8 cellular contexts compared by ENCODE assay signal in genomic region chr10:92891885-92892705, GRCh38. TPM values are rescaled to one million over a fixed set of nuclear protein-coding genes. Genes with fewer than 3 reads are reported as not detected.
A peak's percentile ranks its signal among the peaks of the same experiment; 100 is the strongest.
DNase-seq lines count a peak whose midpoint lies in the region; ATAC-seq and TF ChIP-seq lines count a peak whose summit lies in the region.

No MANE protein-coding gene starts in this region.

- CTCF ChIA-PET in activated CD4-positive, alpha-beta T cell treated with anti-CD3 and anti-CD28 coated beads, Interleukin-2, amount 10 ng/mL, durations not matched to agents 7 days and 5 days (lab: Charles Lee) = interaction anchor here (0.6 kb wide), 1 partner anchor 139 kb away, joined by 4 read pairs; no protein-coding TSS in a partner anchor

- ATAC-seq in GM21529 (IDR thresholded peaks at IDR 0.05; ENCODE audit: unreplicated experiment) = no peak

- no peaks in the 10 kb centered on the region for H3K9me3 Mint-ChIP-seq in chondrocyte (ENCODE audit: low read depth)
- no peaks in the 10 kb centered on the region for H3K9me3 Mint-ChIP-seq in activated CD4-positive, alpha-beta T cell treated with anti-CD3 and anti-CD28 coated beads, Interleukin-2, amount 10 ng/mL, durations not matched to agents 7 days and 5 days

- no peaks in the 10 kb centered on the region for H3K27me3 Mint-ChIP-seq in chondrocyte (ENCODE audit: low read depth)
- no peaks in the 10 kb centered on the region for H3K27me3 Mint-ChIP-seq in activated CD4-positive, alpha-beta T cell treated with anti-CD3 and anti-CD28 coated beads, Interleukin-2, amount 10 ng/mL, durations not matched to agents 7 days and 5 days

- no peak overlapping the region for H3K4me3 Mint-ChIP-seq in chondrocyte (ENCODE audit: unreplicated experiment)
- H3K4me3 Mint-ChIP-seq in activated CD4-positive, alpha-beta T cell treated with anti-CD3 and anti-CD28 coated beads, Interleukin-2, amount 10 ng/mL, durations not matched to agents 7 days and 5 days = no peak overlapping the region

- no peak for TF ChIP-seq CTCF in chondrocyte (IDR thresholded peaks at IDR 0.05)

- in situ Hi-C loops in Caki2 (cut with HindIII; ENCODE audit: low pct_unique_long_range_greater_than_20kb, low sequenced_read_pairs) = no loop called here

- POLR2A ChIA-PET in activated CD4-positive, alpha-beta T cell treated with anti-CD3 and anti-CD28 coated beads, Interleukin-2, amount 10 ng/mL, durations not matched to agents 7 days and 5 days (lab: Charles Lee) = no interaction called here

- peak overlapping the region; percentile 34 for H3K27ac Mint-ChIP-seq in chondrocyte (ENCODE audit: unreplicated experiment)
- no peak overlapping the region for H3K27ac Mint-ChIP-seq in activated CD4-positive, alpha-beta T cell treated with anti-CD3 and anti-CD28 coated beads, Interleukin-2, amount 10 ng/mL, durations not matched to agents 7 days and 5 days

- H3K4me1 Mint-ChIP-seq in chondrocyte (ENCODE audit: low read depth) = peaks cover 10% of the 10 kb centered on the region
- H3K4me1 Mint-ChIP-seq in activated CD4-positive, alpha-beta T cell treated with anti-CD3 and anti-CD28 coated beads, Interleukin-2, amount 10 ng/mL, durations not matched to agents 7 days and 5 days = no peaks in the 10 kb centered on the region

- peak; percentile 86 for DNase-seq in Caki2 (ENCODE audit: low read depth)
- DNase-seq in NCI-H146 treated with DMSO at 0.1 percent for 48 hours (lab: John Stamatoyannopoulos, UW; ENCODE audit: unreplicated experiment) = peak; percentile 60
- DNase-seq in chondrocyte (ENCODE audit: low spot score) = no peak
- peak; percentile 88 for DNase-seq in mucosa of gallbladder (ENCODE audit: low spot score)
- no peak for DNase-seq in NOMO-1 treated with DMSO at 0.1 percent for 48 hours (lab: John Stamatoyannopoulos, UW; ENCODE audit: unreplicated experiment)
- no peak for DNase-seq in activated CD4-positive, alpha-beta T cell treated with anti-CD3 and anti-CD28 coated beads, Interleukin-2, amount 10 ng/mL, durations not matched to agents 7 days and 5 days
- DNase-seq in activated T-cell treated with anti-CD3 and anti-CD28 coated beads for 4 hours = no peak

- H3K36me3 Mint-ChIP-seq in chondrocyte (ENCODE audit: low read depth) = no peaks in the 10 kb centered on the region
- H3K36me3 Mint-ChIP-seq in activated CD4-positive, alpha-beta T cell treated with anti-CD3 and anti-CD28 coated beads, Interleukin-2, amount 10 ng/mL, durations not matched to agents 7 days and 5 days (ENCODE audit: low read depth) = peaks cover 3% of the 10 kb centered on the region

RNA-seq across cellular contexts. Expression of gene EXOC6, which starts 43.8 kb away (rescaled TPM):
- total RNA-seq in Caki2 (2014; rRNA removed; shearing (Covaris generic); ENCODE audit: low replicate concordance) = 5.3 and 9.0 TPM in 2 replicates
- total RNA-seq in chondrocyte = 7.0 to 7.2 TPM (median 7.0 TPM) in 3 replicates
- 26.0 TPM for total RNA-seq in mucosa of gallbladder
- 10 to 100 TPM; 11.8 to 13.6 TPM for total RNA-seq in activated CD4-positive, alpha-beta T cell treated with anti-CD3 and anti-CD28 coated beads, Interleukin-2, amount 10 ng/mL, durations not matched to agents 7 days and 5 days

Comparison
In these comparisons a context has a peak if more than half of its experiments do, and no peak if none do; other contexts are left out.
1. DNase-seq: peak in Caki2 (single experiment), NCI-H146 treated with DMSO at 0.1 percent for 48 hours (single experiment) and mucosa of gallbladder (single experiment); none in chondrocyte (single experiment), NOMO-1 treated with DMSO at 0.1 percent for 48 hours (single experiment), activated CD4-positive, alpha-beta T cell treated with anti-CD3 and anti-CD28 coated beads, Interleukin-2, amount 10 ng/mL, durations not matched to agents 7 days and 5 days (single experiment) and activated T-cell treated with anti-CD3 and anti-CD28 coated beads for 4 hours (single experiment).